In genomic region chr2:21535826-21536225, GRCh38 we compare ENCODE assay signal across 24 cellular contexts.
"Had no signal": no experiment of that assay in that cellular context is flagged by ENCODE, and none has a peak within 500 bp of the region (broad histone marks: within the 10 kb centered on the region; RNA-seq: fewer than 3 reads in every experiment).

No MANE protein-coding gene starts in this region.

- H3K4me1 Mint-ChIP-seq: memory B cell; mesothelial cell of epicardium; naive B cell; neural crest cell; stimulated activated naive CD8-positive, alpha-beta T cell treated with anti-CD3 and anti-CD28 coated beads, Interleukin-15, amount 100 ng/mL, for 72 hours had no signal

- H3K27ac ChIP-seq: parathyroid adenoma, suprapubic skin, transverse colon, upper lobe of right lung, uterus had no signal

- H3K4me2 ChIP-seq: smooth muscle cell had no signal

- H3K4me3 ChIP-seq: lung, mucosa of descending colon, smooth muscle cell, suprapubic skin, transverse colon, upper lobe of right lung, uterus had no signal

- H3K4me3 Mint-ChIP-seq: effector memory CD8-positive, alpha-beta T cell; memory B cell; mesothelial cell of epicardium; naive B cell; natural killer cell treated with Interleukin-12 subunit alpha and Interleukin-12 subunit beta and Interleukin-15 and Interleukin-18, amount 100 ng/mL, for 72 hours; neural crest cell; stimulated activated naive CD8-positive, alpha-beta T cell treated with anti-CD3 and anti-CD28 coated beads, Interleukin-15, amount 100 ng/mL, for 72 hours had no signal

- H3K27ac Mint-ChIP-seq: effector memory CD8-positive, alpha-beta T cell; memory B cell; mesothelial cell of epicardium; naive B cell; natural killer cell treated with Interleukin-12 subunit alpha and Interleukin-12 subunit beta and Interleukin-15 and Interleukin-18, amount 100 ng/mL, for 72 hours; stimulated activated naive CD8-positive, alpha-beta T cell treated with anti-CD3 and anti-CD28 coated beads, Interleukin-15, amount 100 ng/mL, for 72 hours had no signal

- H3K4me1 ChIP-seq: parathyroid adenoma, suprapubic skin, transverse colon, upper lobe of right lung, uterus had no signal

- H3K9me3 ChIP-seq: uterus had no signal

- H2AFZ ChIP-seq: parathyroid adenoma had no signal

- H3K9ac ChIP-seq: parathyroid adenoma had no signal

- H3K79me2 ChIP-seq: parathyroid adenoma had no signal

- H3K27me3 Mint-ChIP-seq: effector memory CD8-positive, alpha-beta T cell; memory B cell; naive B cell; natural killer cell treated with Interleukin-12 subunit alpha and Interleukin-12 subunit beta and Interleukin-15 and Interleukin-18, amount 100 ng/mL, for 72 hours; progenitor cell of endocrine pancreas; stimulated activated naive CD8-positive, alpha-beta T cell treated with anti-CD3 and anti-CD28 coated beads, Interleukin-15, amount 100 ng/mL, for 72 hours had no signal

- DNase-seq: cortex of kidney; effector memory CD8-positive, alpha-beta T cell; head of caudate nucleus; left ventricle myocardium superior; mucosa of descending colon; naive B cell; stimulated activated CD4-positive, alpha-beta T cell treated with anti-CD3 and anti-CD28 coated beads, Interleukin-12 subunit alpha, Interleukin-12 subunit beta, amount 100 ng/mL, for 4 hours; stimulated activated CD4-positive, alpha-beta T cell treated with anti-CD3 and anti-CD28 coated beads, Interleukin-1b, Interleukin-23, amount 100 ng/mL, for 48 hours; stimulated activated CD4-positive, alpha-beta T cell treated with anti-CD3 and anti-CD28 coated beads, Interleukin-4, amount 100 ng/mL, for 1 hour; stimulated activated CD8-positive, alpha-beta memory T cell treated with anti-CD3 and anti-CD28 coated beads, Interleukin-4, amount 100 ng/mL, for 48 hours; stimulated activated naive CD4-positive, alpha-beta T cell; stimulated activated naive CD8-positive, alpha-beta T cell treated with anti-CD3 and anti-CD28 coated beads, Interleukin-15, amount 100 ng/mL, for 72 hours; transverse colon; upper lobe of right lung; uterus had no signal

- H3K36me3 ChIP-seq: suprapubic skin, transverse colon, upper lobe of right lung, uterus had no signal

- H3K27me3 ChIP-seq: suprapubic skin, transverse colon, upper lobe of right lung had no signal
